Comparison of ENCODE assay signal across 28 cellular contexts in the genomic region with DNA sequence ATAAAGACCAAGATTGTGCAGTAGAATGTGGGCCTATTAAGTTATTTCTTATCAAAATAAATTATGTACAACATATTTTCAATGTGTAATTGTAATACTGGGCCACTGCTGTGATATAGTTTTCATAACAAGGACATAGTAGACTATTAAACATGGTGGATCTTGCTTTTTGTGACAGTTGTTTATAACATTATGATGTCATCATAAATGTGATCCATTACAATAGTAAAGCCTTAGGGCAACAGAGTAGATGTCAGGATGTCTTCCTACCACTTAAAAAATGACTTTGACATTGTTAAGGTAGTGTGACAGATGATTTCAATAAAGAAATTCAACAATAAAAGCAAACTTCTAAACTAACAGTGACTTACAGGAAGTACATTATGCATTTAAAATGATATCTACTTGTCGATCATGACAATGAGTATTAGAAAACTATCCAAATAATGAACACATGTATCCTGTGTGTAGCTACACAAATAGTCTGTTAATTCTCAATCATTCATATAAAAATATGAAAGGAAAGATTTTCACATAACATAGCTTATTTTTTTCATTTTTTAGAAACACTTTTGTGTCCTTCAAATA. TPM values are rescaled to one million over a fixed set of nuclear protein-coding genes. Genes with fewer than 3 reads are reported as not detected.
DNase-seq lines count a peak whose midpoint lies in the region; ATAC-seq, FAIRE-seq and TF ChIP-seq lines count a peak whose summit lies in the region.
"Had no signal": no experiment of that assay in that cellular context is flagged by ENCODE, and none has a peak within 500 bp of the region (broad histone marks: within the 10 kb centered on the region; RNA-seq: fewer than 3 reads in every experiment).

No MANE protein-coding gene starts in this region.

- BruUV-seq in IMR-90 (replicated peaks; lab: Mats Ljungman, UMichigan): no TSS peak
- no TSS peak for BruUV-seq in K562 (replicated peaks; lab: Mats Ljungman, UMichigan)

- H2AFZ ChIP-seq in IMR-90 (replicated peaks; ENCODE audit: low read length, poor library complexity): no peak overlapping the region
- no peak overlapping the region for H2AFZ ChIP-seq in K562 (ENCODE audit: low read depth, low read length)
- H2AFZ ChIP-seq: GM23248 had no signal

- H3K79me1 ChIP-seq in IMR-90 (ENCODE audit: low read depth in 1 of 2, low read length in 2 of 2): 0 out of 4 replicates have a peak, but pooled peaks cover 0 to 2% of the 10 kb centered on the region in 2 experiments

- no peak overlapping the region; the same call in 1 of the 2 replicates for H4K5ac ChIP-seq in IMR-90 (ENCODE audit: low read depth, low read length)

- H3K36me3 ChIP-seq in IMR-90 (ENCODE audit: control insufficient read depth, insufficient read depth, low read length) (no peaks in the 10 kb centered on the region), K562 (ENCODE audit: control insufficient read depth, insufficient read depth, low read length) (no peaks in the 10 kb centered on the region), brain microvascular endothelial cell (replicated peaks) (no peaks in the 10 kb centered on the region)
- H3K36me3 ChIP-seq: BLaER1 had no signal

- H3K27me3 Mint-ChIP-seq in activated CD4-positive, alpha-beta T cell treated with anti-CD3 and anti-CD28 coated beads, Interleukin-2, amount 10 ng/mL, durations not matched to agents 24 days and 14 days: no peaks in the 10 kb centered on the region
- H3K27me3 Mint-ChIP-seq: CD4-positive, alpha-beta memory T cell had no signal

- DNase-seq in activated CD4-positive, alpha-beta T cell treated with anti-CD3 and anti-CD28 coated beads, Interleukin-2, amount 10 ng/mL, durations not matched to agents 24 days and 14 days: peak; percentile 4
- no peak for DNase-seq in activated CD4-positive, alpha-beta T cell treated with anti-CD3 and anti-CD28 coated beads, Interleukin-2, amount 50 U/mL, for 48 hours
- no peak for DNase-seq in IMR-90
- DNase-seq in K562 (ENCODE audit: extremely low read depth in 1 of 4, low spot score in 3 of 4): no peak
- DNase-seq in brain microvascular endothelial cell: no peak
- DNase-seq in stimulated activated CD4-positive, alpha-beta T cell treated with anti-CD3 and anti-CD28 coated beads, Interleukin-4, amount 100 ng/mL, for 4 hours: no peak
- DNase-seq: ACHN; Caco-2; CD4-positive, alpha-beta memory T cell; DMS153; GF-D8; GM23248; H9; KG1; NCI-H1092 treated with DMSO at 0.1 percent for 48 hours; NCI-H1436 treated with DMSO at 0.1 percent for 48 hours; NCI-H2029; NCI-H2227 treated with DMSO at 0.1 percent for 48 hours; NCI-H510A; NCI-H748 treated with DMSO at 0.1 percent for 48 hours; NK-92 treated with Interleukin-12 subunit alpha and Interleukin-12 subunit beta, amount 100 ng/mL, for 24 hours; SHP77 treated with DMSO at 0.1 percent for 48 hours; T-helper 1 cell had no signal

- no peak for FAIRE-seq in K562 (lab: Jason Lieb, UNC)

- H3K56ac ChIP-seq in IMR-90 (ENCODE audit: extremely low read depth, insufficient read depth, low read length): no peak overlapping the region

- intact Hi-C loops in activated CD4-positive, alpha-beta T cell treated with anti-CD3 and anti-CD28 coated beads, Interleukin-2, amount 10 ng/mL, durations not matched to agents 24 days and 14 days (cut with micrococcal nuclease): loop anchor here (10.0 kb wide), 1 partner anchor 1253 kb away; a partner anchor contains a TSS
- intact Hi-C loops in IMR-90 (cut with micrococcal nuclease) (loop anchor here (5.0 kb wide), 1 partner anchor 85 kb away; no protein-coding TSS in a partner anchor), K562 (cut with micrococcal nuclease) (loop anchor here (10.0 kb wide), 1 partner anchor 193 kb away; no protein-coding TSS in a partner anchor)

- H2AK9ac ChIP-seq in IMR-90 (replicated peaks; ENCODE audit: low read depth, low read length, poor library complexity): no peak overlapping the region

- no peak overlapping the region for H3K4ac ChIP-seq in IMR-90 (ENCODE audit: low read depth, low read length)

- no peak overlapping the region for H3K23ac ChIP-seq in IMR-90 (ENCODE audit: low read depth, low read length)

- dilution Hi-C loops in IMR-90 (cut with HindIII; ENCODE audit: low sequenced_read_pairs, unreplicated experiment): no loop called here

- H3K27ac ChIP-seq in IMR-90 (ENCODE audit: insufficient read depth, low read length) (no peak overlapping the region), K562 (ENCODE audit: extremely low read depth, low read depth, low read length) (no peak overlapping the region), brain microvascular endothelial cell (no peak overlapping the region)
- H3K27ac ChIP-seq: 22Rv1, BLaER1, RWPE1 had no signal

- no peaks in the 10 kb centered on the region for H3K36me3 Mint-ChIP-seq in activated CD4-positive, alpha-beta T cell treated with anti-CD3 and anti-CD28 coated beads, Interleukin-2, amount 10 ng/mL, durations not matched to agents 24 days and 14 days (ENCODE audit: low read depth)

- peaks cover 13% of the 10 kb centered on the region for H3K4me1 Mint-ChIP-seq in activated CD4-positive, alpha-beta T cell treated with anti-CD3 and anti-CD28 coated beads, Interleukin-2, amount 10 ng/mL, durations not matched to agents 24 days and 14 days

- WGBS in IMR-90 (ENCODE audit: extremely low coverage in 2 of 2, insufficient read length in 1 of 2), 2 experiments: no CpG with 5 or more reads among the region's 1 CpG
- WGBS in K562 (ENCODE audit: insufficient coverage, low coverage, missing lambda C conversion rate): 18% methylated on average over 1 of the region's 1 CpG

- no peak overlapping the region for H2AK5ac ChIP-seq in IMR-90 (ENCODE audit: low read depth, low read length)

- H2BK5ac ChIP-seq in IMR-90 (ENCODE audit: low read depth, low read length, poor library complexity, severe bottlenecking): peak overlapping the region; percentile 22

- H4K91ac ChIP-seq in IMR-90 (ENCODE audit: insufficient read depth, low read depth, low read length): no peak overlapping the region

- no peaks in the 10 kb centered on the region for H3K27me3 ChIP-seq in IMR-90 (ENCODE audit: control insufficient read depth, insufficient read depth, low read length)
- H3K27me3 ChIP-seq in K562 (ENCODE audit: control insufficient read depth in 2 of 2, insufficient read depth in 2 of 2, low read length in 2 of 2): no peaks in the 10 kb centered on the region; a peak in 1 of 5 replicates
- no peaks in the 10 kb centered on the region for H3K27me3 ChIP-seq in brain microvascular endothelial cell (replicated peaks)
- H3K27me3 ChIP-seq: BLaER1 had no signal

- TF ChIP-seq CTCF in IMR-90 (conservative IDR thresholded peaks at IDR 0.05; ENCODE audit: low read depth, low read length) (no peak), K562 (IDR thresholded peaks at IDR 0.05 in 2 of 3, conservative IDR thresholded peaks at IDR 0.05 in 1 of 3; ENCODE audit: insufficient read depth in 2 of 3, low read depth in 1 of 3, low read length in 3 of 3) (no peak), brain microvascular endothelial cell (IDR thresholded peaks at IDR 0.05; ENCODE audit: low read depth, low read length, missing control alignments) (no peak)

- H3K4me3 Mint-ChIP-seq in activated CD4-positive, alpha-beta T cell treated with anti-CD3 and anti-CD28 coated beads, Interleukin-2, amount 10 ng/mL, durations not matched to agents 24 days and 14 days: no peak overlapping the region
- H3K4me3 Mint-ChIP-seq: CD4-positive, alpha-beta memory T cell; H9 had no signal

- peaks cover 5% of the 10 kb centered on the region; the same call in 1 of the 2 replicates for H3K4me1 ChIP-seq in IMR-90 (ENCODE audit: control insufficient read depth, insufficient read depth, low read length)
- H3K4me1 ChIP-seq in K562 (replicated peaks in 1 of 2; ENCODE audit: control insufficient read depth in 2 of 2, insufficient read depth in 2 of 2, low read length in 2 of 2): peaks cover 0 to 2% of the 10 kb centered on the region in 2 experiments; a peak in 2 of 5 replicates
- H3K4me1 ChIP-seq: Caco-2 had no signal

- in situ Hi-C loops in IMR-90 (cut with MboI; ENCODE audit: low sequenced_read_pairs) (no loop called here), K562 (cut with MboI) (no loop called here), brain microvascular endothelial cell (cut with HindIII; ENCODE audit: low pct_ligation_motif_present, low sequenced_read_pairs) (no loop called here)

- H2BK15ac ChIP-seq in IMR-90 (ENCODE audit: low read depth, low read length): no peak overlapping the region

- no peaks in the 10 kb centered on the region for H3K9me3 ChIP-seq in IMR-90 (ENCODE audit: control insufficient read depth, insufficient read depth, low read length)
- no peaks in the 10 kb centered on the region for H3K9me3 ChIP-seq in K562 (replicated peaks; ENCODE audit: control insufficient read depth, insufficient read depth, low read depth, low read length)
- H3K9me3 ChIP-seq: BLaER1, Caco-2 had no signal

- TF ChIP-seq EP300 in K562 (IDR thresholded peaks at IDR 0.05; ENCODE audit: low read length): no peak

- H3K14ac ChIP-seq in IMR-90 (replicated peaks; ENCODE audit: low read depth, low read length): no peak overlapping the region

- POLR2A ChIA-PET in IMR-90 (lab: Charles Lee; ENCODE audit: unreplicated experiment): no interaction called here
- POLR2A ChIA-PET in K562 (lab: Yijun Ruan, JAX): no interaction called here

- ATAC-seq in IMR-90 (ENCODE audit: low read depth) (no peak), K562 (no peak), HG03280 (IDR thresholded peaks at IDR 0.05; ENCODE audit: unreplicated experiment) (no peak), HG03521 (IDR thresholded peaks at IDR 0.05; ENCODE audit: unreplicated experiment) (no peak)

- H3K9me1 ChIP-seq in IMR-90 (ENCODE audit: insufficient read depth, low read length) (no peaks in the 10 kb centered on the region), K562 (ENCODE audit: control insufficient read depth, insufficient read depth, low read length) (no peaks in the 10 kb centered on the region)

- H2BK20ac ChIP-seq in IMR-90 (ENCODE audit: low read depth, low read length): no peak overlapping the region

- no peak overlapping the region for H3K4me3 ChIP-seq in IMR-90 (ENCODE audit: insufficient read depth, low read depth, low read length)
- no peak overlapping the region for H3K4me3 ChIP-seq in K562
- no peak overlapping the region for H3K4me3 ChIP-seq in brain microvascular endothelial cell (ENCODE audit: low read depth, low read length)
- H3K4me3 ChIP-seq: BLaER1, GM23248 had no signal

- H3K9me3 Mint-ChIP-seq in activated CD4-positive, alpha-beta T cell treated with anti-CD3 and anti-CD28 coated beads, Interleukin-2, amount 10 ng/mL, durations not matched to agents 24 days and 14 days: no peaks in the 10 kb centered on the region
- H3K9me3 Mint-ChIP-seq: CD4-positive, alpha-beta memory T cell; H9 had no signal

- no peak overlapping the region for H3K18ac ChIP-seq in IMR-90 (ENCODE audit: low read depth, low read length)

- TF ChIP-seq RAD21 in IMR-90 (IDR thresholded peaks at IDR 0.05; ENCODE audit: low read length): no peak
- TF ChIP-seq RAD21 in K562 (CRISPR knock-in tag; conservative IDR thresholded peaks at IDR 0.05 in 1 of 2, IDR thresholded peaks at IDR 0.05 in 1 of 2): no peak

- H3K4me2 ChIP-seq in IMR-90 (ENCODE audit: low read depth, low read length) (no peak overlapping the region), K562 (ENCODE audit: insufficient read depth, low read length) (no peak overlapping the region)
- H3K4me2 ChIP-seq: BLaER1 had no signal

- H4K20me1 ChIP-seq in IMR-90 (ENCODE audit: insufficient read depth, low read length) (no peaks in the 10 kb centered on the region), K562 (replicated peaks; ENCODE audit: control insufficient read depth, insufficient read depth, low read length) (no peaks in the 10 kb centered on the region)
- H4K20me1 ChIP-seq: BLaER1 had no signal

- H3K9ac ChIP-seq in IMR-90 (ENCODE audit: low read depth, low read length) (no peak overlapping the region), K562 (ENCODE audit: insufficient read depth in 1 of 2, low read depth in 2 of 2, low read length in 2 of 2) (no peak overlapping the region)
- H3K9ac ChIP-seq: BLaER1, GM23248 had no signal

- H3K79me2 ChIP-seq in K562 (ENCODE audit: control insufficient read depth, insufficient read depth, low read length): no peaks in the 10 kb centered on the region

- H2BK120ac ChIP-seq in IMR-90 (ENCODE audit: low read depth, low read length): no peak overlapping the region

- peak overlapping the region in 1 of 2 experiments; percentile 58; a peak in 1 of 4 replicates for H4K8ac ChIP-seq in IMR-90 (ENCODE audit: low read depth in 2 of 2, low read length in 2 of 2)

- no peak for TF ChIP-seq POLR2A in IMR-90 (IDR thresholded peaks at IDR 0.05; ENCODE audit: low read depth, low read length)
- TF ChIP-seq POLR2A in K562 (conservative IDR thresholded peaks at IDR 0.05): no peak

- no peak overlapping the region for H3K27ac Mint-ChIP-seq in activated CD4-positive, alpha-beta T cell treated with anti-CD3 and anti-CD28 coated beads, Interleukin-2, amount 10 ng/mL, durations not matched to agents 24 days and 14 days
- H3K27ac Mint-ChIP-seq: H9 had no signal

- CTCF ChIA-PET in IMR-90 (lab: Yijun Ruan, JAX) (no interaction called here), K562 (lab: Yijun Ruan, JAX; ENCODE audit: low intra/inter-chr PET ratio) (no interaction called here)

RNA-seq across cellular contexts. Expression of a gene that starts 5.3 kb away (rescaled TPM):
- total RNA-seq in activated CD4-positive, alpha-beta T cell treated with anti-CD3 and anti-CD28 coated beads, Interleukin-2, amount 10 ng/mL, durations not matched to agents 24 days and 14 days: 15.1 and 15.6 TPM in 2 replicates
- total RNA-seq in IMR-90 (2012; rRNA removed) (35.8 and 38.5 TPM in 2 replicates), K562 (2014; rRNA removed) (10.4 and 12.6 TPM in 2 replicates), K562 (2014; rRNA removed; fragmentation: Illumina TruSeq; extraction: Trizol) (12.1 and 13.1 TPM in 2 replicates), K562 (2015; rRNA removed; fragmentation: Illumina TruSeq; extraction: Trizol) (19.5 and 25.0 TPM in 2 replicates), K562 (2021) (10.0 and 10.1 TPM in 2 replicates)
- polyA plus RNA-seq in IMR-90 (2012; rRNA removed) (24.7 and 26.3 TPM in 2 replicates), K562 (2011; rRNA removed) (8.0 and 10.4 TPM in 2 replicates), K562 (2014; fragmentation: Illumina TruSeq; extraction: Trizol) (17.6 and 20.7 TPM in 2 replicates), K562 (2014; fragmentation: Nextera tagmentation; extraction: Ambion mirVana) (10 to 100 TPM; 16.6 to 18.1 TPM), K562 (2014; rRNA removed) (8.5 and 10.4 TPM in 2 replicates)
- 21.4 and 27.6 TPM in 2 replicates for polyA plus RNA-seq in IMR-90 (2012; cell fraction: cytosol; rRNA removed)
- 9.2 and 18.4 TPM in 2 replicates for polyA plus RNA-seq in IMR-90 (2012; cell fraction: nucleus; rRNA removed; ENCODE audit: low replicate concordance)
- 15.8 and 21.1 TPM in 2 replicates for total RNA-seq in K562 (2011; cell fraction: chromatin; rRNA removed; ENCODE audit: low replicate concordance)
- total RNA-seq in K562 (2011; cell fraction: nucleolus; rRNA removed): 19.8 and 26.2 TPM in 2 replicates
- 18.2 and 22.7 TPM in 2 replicates for total RNA-seq in K562 (2011; cell fraction: nucleoplasm; rRNA removed)
- 5.9 and 6.6 TPM in 2 replicates for polyA plus RNA-seq in K562 (2011; cell fraction: cytosol; rRNA removed)
- polyA plus RNA-seq in K562 (2011; cell fraction: nucleus; rRNA removed): 5.1 and 5.4 TPM in 2 replicates
- polyA plus RNA-seq in K562 (2012): 14.4 and 30.5 TPM in 2 replicates
- 11.8 and 12.8 TPM in 2 replicates for polyA minus RNA-seq in K562 (2011; rRNA and poly(A)+ RNA removed)
- 7.2 and 13.2 TPM in 2 replicates for polyA minus RNA-seq in K562 (2011; cell fraction: cytosol; rRNA and poly(A)+ RNA removed)
- polyA minus RNA-seq in K562 (2011; cell fraction: nucleus; rRNA and poly(A)+ RNA removed): 5.3 and 6.4 TPM in 2 replicates
